Comparison of ENCODE assay signal across 8 cellular contexts in genomic region chr10:93680414-93681047, GRCh38. TPM values are rescaled to one million over a fixed set of nuclear protein-coding genes. Genes with fewer than 3 reads are reported as not detected.
DNase-seq lines count a peak whose midpoint lies in the region; ATAC-seq and TF ChIP-seq lines count a peak whose summit lies in the region.

No MANE protein-coding gene starts in this region.

- H3K9me3 Mint-ChIP-seq in CD14-positive monocyte = no peaks in the 10 kb centered on the region
- H3K9me3 Mint-ChIP-seq in stimulated activated naive B cell treated with anti-CD40 and anti-IgM and Interleukin-4, amounts not matched to agents 10 μg/mL and 1 μg/mL and 100 μg/mL, for 72 hours = no peaks in the 10 kb centered on the region

- peak; percentile 79 for TF ChIP-seq RAD21 in Ishikawa (IDR thresholded peaks at IDR 0.05; ENCODE audit: low read depth)

- intact Hi-C loops in CD14-positive monocyte (cut with micrococcal nuclease) = loop anchor here in 1 of 2 donors (2.0 kb wide), 1 partner anchor 126 kb away; no protein-coding TSS in a partner anchor

- ATAC-seq in stimulated activated naive B cell treated with anti-CD40 and anti-IgM and Interleukin-4, amounts not matched to agents 10 μg/mL and 1 μg/mL and 100 μg/mL, for 72 hours (replicated peaks) = peak; percentile 31 to 42
- ATAC-seq in T-helper 17 cell (no peak), GM21515 (IDR thresholded peaks at IDR 0.05; ENCODE audit: unreplicated experiment) (no peak)

- H3K4me1 Mint-ChIP-seq in CD14-positive monocyte = no peaks in the 10 kb centered on the region
- no peaks in the 10 kb centered on the region for H3K4me1 Mint-ChIP-seq in stimulated activated naive B cell treated with anti-CD40 and anti-IgM and Interleukin-4, amounts not matched to agents 10 μg/mL and 1 μg/mL and 100 μg/mL, for 72 hours
- no peaks in the 10 kb centered on the region for H3K4me1 Mint-ChIP-seq in T-helper 17 cell

- H3K4me3 Mint-ChIP-seq in CD14-positive monocyte (no peak overlapping the region), T-helper 17 cell (no peak overlapping the region)
- H3K4me3 Mint-ChIP-seq in stimulated activated naive B cell treated with anti-CD40 and anti-IgM and Interleukin-4, amounts not matched to agents 10 μg/mL and 1 μg/mL and 100 μg/mL, for 72 hours = no peak overlapping the region

- TF ChIP-seq EP300 in Ishikawa (IDR thresholded peaks at IDR 0.05; ENCODE audit: borderline replicate concordance) = no peak

- H3K27ac Mint-ChIP-seq in CD14-positive monocyte (no peak overlapping the region), T-helper 17 cell (no peak overlapping the region)
- H3K27ac Mint-ChIP-seq in stimulated activated naive B cell treated with anti-CD40 and anti-IgM and Interleukin-4, amounts not matched to agents 10 μg/mL and 1 μg/mL and 100 μg/mL, for 72 hours = no peak overlapping the region

- no peak for DNase-seq in CD14-positive monocyte (ENCODE audit: low spot score)
- DNase-seq in RPMI7951 (ENCODE audit: low read depth) = peak; percentile 26
- DNase-seq in fibroblast of peridontal ligament (ENCODE audit: extremely low read depth) = peak; percentile 67
- no peak for DNase-seq in stimulated activated naive B cell treated with anti-CD40 and anti-IgM and Interleukin-4, amounts not matched to agents 10 μg/mL and 1 μg/mL and 100 μg/mL, for 72 hours
- no peak for DNase-seq in activated CD8-positive, alpha-beta memory T cell treated with anti-CD3 and anti-CD28 coated beads, Interleukin-2, amount 50 U/mL, for 4 hours
- no peak for DNase-seq in T-helper 17 cell

- peaks cover 13 to 19% of the 10 kb centered on the region in 2 donors for H3K36me3 Mint-ChIP-seq in CD14-positive monocyte
- H3K36me3 Mint-ChIP-seq in stimulated activated naive B cell treated with anti-CD40 and anti-IgM and Interleukin-4, amounts not matched to agents 10 μg/mL and 1 μg/mL and 100 μg/mL, for 72 hours = peaks cover 11 to 21% of the 10 kb centered on the region in 2 donors
- peaks cover 5% of the 10 kb centered on the region for H3K36me3 Mint-ChIP-seq in T-helper 17 cell (ENCODE audit: low read depth)

- H3K27me3 Mint-ChIP-seq in CD14-positive monocyte (ENCODE audit: low read depth in 3 of 3) (peaks cover 0 to 2% (median 0%) of the 10 kb centered on the region in 3 donors), T-helper 17 cell (no peaks in the 10 kb centered on the region)
- H3K27me3 Mint-ChIP-seq in stimulated activated naive B cell treated with anti-CD40 and anti-IgM and Interleukin-4, amounts not matched to agents 10 μg/mL and 1 μg/mL and 100 μg/mL, for 72 hours = no peaks in the 10 kb centered on the region

- no peaks in the 10 kb centered on the region for H3K9me3 ChIP-seq in T-helper 17 cell (ENCODE audit: control insufficient read depth, low read length, poor library complexity, severe bottlenecking)

- TF ChIP-seq CTCF in CD14-positive monocyte (IDR thresholded peaks at IDR 0.05) = peak; percentile 79

TF ChIP-seq in Ishikawa, 13 proteins besides CTCF, POLR2A, EP300 and RAD21:
- TF ChIP-seq YY1 (IDR thresholded peaks at IDR 0.05; ENCODE audit: low read depth) (no peak), EGR1 (IDR thresholded peaks at IDR 0.05) (no peak), FOXM1 (IDR thresholded peaks at IDR 0.05; ENCODE audit: borderline replicate concordance, low read depth) (no peak)

RNA-seq across cellular contexts. Expression of gene FRA10AC1, which starts 21.9 kb away (rescaled TPM):
- polyA plus RNA-seq in CD14-positive monocyte = 1 to 10 TPM in 1 of 2 donors, under 1 TPM in 1; 0.95 to 2.0 TPM
- 3.5 and 4.9 TPM in 2 replicates for total RNA-seq in RPMI7951 (2014; rRNA removed; shearing (Covaris generic))
- total RNA-seq in T-helper 17 cell = 10 to 100 TPM; 13.9 to 17.5 TPM

Comparison
In these comparisons a context has a peak if more than half of its experiments do, and no peak if none do; other contexts are left out.
1. DNase-seq: peak in RPMI7951 (single experiment) and fibroblast of peridontal ligament (single experiment); none in CD14-positive monocyte (single experiment), stimulated activated naive B cell treated with anti-CD40 and anti-IgM and Interleukin-4, amounts not matched to agents 10 μg/mL and 1 μg/mL and 100 μg/mL, for 72 hours (single experiment), activated CD8-positive, alpha-beta memory T cell treated with anti-CD3 and anti-CD28 coated beads, Interleukin-2, amount 50 U/mL, for 4 hours (single experiment) and T-helper 17 cell (0 of 3).
2. ATAC-seq: peak in stimulated activated naive B cell treated with anti-CD40 and anti-IgM and Interleukin-4, amounts not matched to agents 10 μg/mL and 1 μg/mL and 100 μg/mL, for 72 hours (2 of 2); none in T-helper 17 cell (single experiment) and GM21515 (single experiment).